In genomic region chr7:111855842-111856227, GRCh38 we compare ENCODE assay signal across 10 cellular contexts.
A peak's percentile ranks its signal among the peaks of the same experiment; 100 is the strongest.
DNase-seq lines count a peak whose midpoint lies in the region; ATAC-seq and TF ChIP-seq lines count a peak whose summit lies in the region.
"Had no signal": no experiment of that assay in that cellular context is flagged by ENCODE, and none has a peak within 500 bp of the region (broad histone marks: within the 10 kb centered on the region; RNA-seq: fewer than 3 reads in every experiment).

No MANE protein-coding gene starts in this region.

- no peak overlapping the region for H2AFZ ChIP-seq in Karpas-422 (ENCODE audit: low read length)

- intact Hi-C loops in mucosa of descending colon (cut with DNase I, micrococcal nuclease), result loop anchor here in 1 of 2 donors (10.0 kb wide), 1 partner anchor 91 kb away; no protein-coding TSS in a partner anchor

- no peak overlapping the region for H3K4me2 ChIP-seq in Karpas-422 (ENCODE audit: low read depth, low read length, poor library complexity, severe bottlenecking)

- ATAC-seq in mucosa of descending colon (peak; percentile 37), GM21619 (IDR thresholded peaks at IDR 0.05; ENCODE audit: unreplicated experiment) (no peak)

- TF ChIP-seq CTCF in epithelial cell of proximal tubule (conservative IDR thresholded peaks at IDR 0.05; ENCODE audit: low read depth, low read length), result peak; percentile 46
- no peak for TF ChIP-seq CTCF in mucosa of descending colon (IDR thresholded peaks at IDR 0.05)

- H3K9me3 ChIP-seq in mucosa of descending colon (no peaks in the 10 kb centered on the region), Karpas-422 (ENCODE audit: low read length) (no peaks in the 10 kb centered on the region)
- H3K9me3 ChIP-seq: thoracic aorta had no signal

- H3K4me1 ChIP-seq in mucosa of descending colon (ENCODE audit: low read depth), result peaks cover 11% of the 10 kb centered on the region
- no peaks in the 10 kb centered on the region for H3K4me1 ChIP-seq in Karpas-422 (ENCODE audit: low read length)

- no peaks in the 10 kb centered on the region for H3K27me3 ChIP-seq in Karpas-422 (ENCODE audit: low read length)

- peak; percentile 33 for DNase-seq in GM03348 (ENCODE audit: low spot score)
- peak; percentile 15 for DNase-seq in NCI-H2171 (lab: John Stamatoyannopoulos, UW)
- no peak for DNase-seq in epithelial cell of proximal tubule (ENCODE audit: low read depth)
- no peak for DNase-seq in mucosa of descending colon
- no peak for DNase-seq in HUDEP-2 (lab: John Stamatoyannopoulos, UW; ENCODE audit: unreplicated experiment in 76 of 76)
- no peak for DNase-seq in Karpas-422
- DNase-seq in stimulated activated CD4-positive, alpha-beta T cell treated with anti-CD3 and anti-CD28 coated beads, Interleukin-4, amount 100 ng/mL, for 24 hours, result no peak
- DNase-seq: activated naive CD8-positive, alpha-beta T cell treated with anti-CD3 and anti-CD28 coated beads for 36 hours had no signal

- H3K9ac ChIP-seq in Karpas-422 (ENCODE audit: low read length), result no peak overlapping the region

- no peak overlapping the region for H3K27ac ChIP-seq in Karpas-422 (ENCODE audit: low read length)
- H3K27ac ChIP-seq: thoracic aorta had no signal

- H3K79me2 ChIP-seq in Karpas-422 (ENCODE audit: low read length), result no peaks in the 10 kb centered on the region

- H3K36me3 ChIP-seq in mucosa of descending colon (ENCODE audit: low read depth), result no peaks in the 10 kb centered on the region
- no peaks in the 10 kb centered on the region for H3K36me3 ChIP-seq in Karpas-422 (ENCODE audit: insufficient read depth, low read length)
- H3K36me3 ChIP-seq: thoracic aorta had no signal

- H3K9me2 ChIP-seq in Karpas-422 (replicated peaks; ENCODE audit: insufficient read depth, low read length), result no peaks in the 10 kb centered on the region

- H3K4me3 ChIP-seq in epithelial cell of proximal tubule (ENCODE audit: low read depth, low read length), result no peak overlapping the region
- no peak overlapping the region for H3K4me3 ChIP-seq in mucosa of descending colon
- no peak overlapping the region for H3K4me3 ChIP-seq in Karpas-422 (ENCODE audit: low read length)
- H3K4me3 ChIP-seq: thoracic aorta had no signal

- no peaks in the 10 kb centered on the region for H4K20me1 ChIP-seq in Karpas-422 (ENCODE audit: insufficient read depth, low read depth, low read length)

Comparison
In these comparisons a context has a peak if more than half of its experiments do, and no peak if none do; other contexts are left out.
1. DNase-seq: peak in GM03348 (single experiment) and NCI-H2171 (single experiment); none in epithelial cell of proximal tubule (single experiment), mucosa of descending colon (0 of 3), HUDEP-2 (0 of 76), Karpas-422 (single experiment) and stimulated activated CD4-positive, alpha-beta T cell treated with anti-CD3 and anti-CD28 coated beads, Interleukin-4, amount 100 ng/mL, for 24 hours (single experiment).